In the genomic region with DNA sequence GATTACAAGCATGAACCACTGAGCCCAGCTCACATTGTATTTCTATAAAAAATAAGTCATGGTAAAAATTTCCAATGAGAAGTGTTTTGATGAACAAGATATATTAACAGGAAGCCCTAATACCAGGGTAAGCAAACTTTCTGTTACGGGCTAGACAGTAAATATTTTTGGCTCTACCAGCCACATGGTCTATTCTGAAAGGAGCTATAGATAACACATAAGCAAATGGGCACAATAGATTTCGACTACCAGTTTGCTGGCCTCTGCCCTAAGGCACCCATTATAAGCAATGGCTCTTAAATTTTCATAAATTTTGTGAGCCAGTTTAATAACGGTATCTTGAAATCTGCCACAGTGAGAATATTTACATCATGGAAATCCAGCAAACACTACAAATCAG, we compare ENCODE assay signal across 15 cellular contexts. TPM values are rescaled to one million over a fixed set of nuclear protein-coding genes. Genes with fewer than 3 reads are reported as not detected.
DNase-seq lines count a peak whose midpoint lies in the region; ATAC-seq and TF ChIP-seq lines count a peak whose summit lies in the region.
"Had no signal": no experiment of that assay in that cellular context is flagged by ENCODE, and none has a peak within 500 bp of the region (broad histone marks: within the 10 kb centered on the region; RNA-seq: fewer than 3 reads in every experiment).

No MANE protein-coding gene starts in this region.

- peaks cover 85% of the 10 kb centered on the region for H3K4me1 Mint-ChIP-seq in stimulated activated naive CD8-positive, alpha-beta T cell treated with anti-CD3 and anti-CD28 coated beads, Interleukin-15, Interleukin-2, amounts not matched to agents 100 ng/mL and 50 ng/mL, for 24 hours (ENCODE audit: low read depth)
- H3K4me1 Mint-ChIP-seq in GM23338 = peaks cover 22% of the 10 kb centered on the region; the same call in 2 of the 3 replicates

- H3K36me3 ChIP-seq in MM.1S (replicated peaks; ENCODE audit: insufficient read depth, low read length) = no peaks in the 10 kb centered on the region
- H3K36me3 ChIP-seq in GM23338 (ENCODE audit: insufficient read depth) = no peaks in the 10 kb centered on the region

- peak overlapping the region; percentile 7; the same call in 1 of the 2 replicates for H3K4me2 ChIP-seq in MM.1S (ENCODE audit: low read depth, low read length)
- H3K4me2 ChIP-seq in GM23338 = no peak overlapping the region

- H3K9me3 Mint-ChIP-seq in stimulated activated naive CD8-positive, alpha-beta T cell treated with anti-CD3 and anti-CD28 coated beads, Interleukin-15, Interleukin-2, amounts not matched to agents 100 ng/mL and 50 ng/mL, for 24 hours = no peaks in the 10 kb centered on the region
- no peaks in the 10 kb centered on the region for H3K9me3 Mint-ChIP-seq in GM23338
- H3K9me3 Mint-ChIP-seq: stimulated activated naive B cell treated with anti-CD40 and anti-IgM and Interleukin-4, amounts not matched to agents 10 μg/mL and 1 μg/mL and 100 μg/mL, for 72 hours had no signal

- H3K27ac ChIP-seq in MM.1S (ENCODE audit: low read length) = peak overlapping the region; percentile 31; the same call in 1 of the 2 replicates
- H3K27ac ChIP-seq in GM23338 (ENCODE audit: low read depth) = no peak overlapping the region
- H3K27ac ChIP-seq: SJSA1 had no signal

- peaks cover 81% of the 10 kb centered on the region for H4K20me1 ChIP-seq in MM.1S (ENCODE audit: insufficient read depth, low read length)
- peaks cover 82% of the 10 kb centered on the region for H4K20me1 ChIP-seq in GM23338 (replicated peaks; ENCODE audit: insufficient read depth)

- ATAC-seq in stimulated activated naive CD8-positive, alpha-beta T cell treated with anti-CD3 and anti-CD28 coated beads, Interleukin-15, Interleukin-2, amounts not matched to agents 100 U/mL and 50 U/mL, for 24 hours = no peak
- ATAC-seq in HG02623 (IDR thresholded peaks at IDR 0.05; ENCODE audit: unreplicated experiment) = peak; percentile 44
- ATAC-seq in GM23338 = no peak
- ATAC-seq: stimulated activated naive B cell treated with anti-CD40 and anti-IgM and Interleukin-4, amounts not matched to agents 10 μg/mL and 1 μg/mL and 100 μg/mL, for 72 hours had no signal

- peaks cover 29% of the 10 kb centered on the region for H3K36me3 Mint-ChIP-seq in stimulated activated naive CD8-positive, alpha-beta T cell treated with anti-CD3 and anti-CD28 coated beads, Interleukin-15, Interleukin-2, amounts not matched to agents 100 ng/mL and 50 ng/mL, for 24 hours (ENCODE audit: low read depth)
- peaks cover 7% of the 10 kb centered on the region; the same call in 2 of the 3 replicates for H3K36me3 Mint-ChIP-seq in GM23338 (ENCODE audit: low read depth)

- H3K4me3 Mint-ChIP-seq in stimulated activated naive CD8-positive, alpha-beta T cell treated with anti-CD3 and anti-CD28 coated beads, Interleukin-15, Interleukin-2, amounts not matched to agents 100 ng/mL and 50 ng/mL, for 24 hours = no peak overlapping the region
- H3K4me3 Mint-ChIP-seq in GM23338 = no peak overlapping the region
- H3K4me3 Mint-ChIP-seq: stimulated activated naive B cell treated with anti-CD40 and anti-IgM and Interleukin-4, amounts not matched to agents 10 μg/mL and 1 μg/mL and 100 μg/mL, for 72 hours had no signal

- DNase-seq in stimulated activated naive CD8-positive, alpha-beta T cell treated with anti-CD3 and anti-CD28 coated beads, Interleukin-15, Interleukin-2, amounts not matched to agents 100 U/mL and 50 U/mL, for 24 hours = no peak
- DNase-seq in MM.1S (no peak), NCI-H146 treated with DMSO at 0.1 percent for 48 hours (lab: John Stamatoyannopoulos, UW; ENCODE audit: unreplicated experiment) (no peak), EL (no peak), GM23338 (ENCODE audit: low spot score) (no peak), COR-L47 (lab: John Stamatoyannopoulos, UW) (no peak)
- DNase-seq: activated CD8-positive, alpha-beta memory T cell treated with anti-CD3 and anti-CD28 coated beads, Interleukin-2, amount 50 U/mL, for 48 hours; DMS79; KBM-7; NCI-H1930; stimulated activated CD4-positive, alpha-beta T cell treated with anti-CD3 and anti-CD28 coated beads, Interleukin-4, amount 100 ng/mL, for 24 hours; stimulated activated naive B cell treated with anti-CD40 and anti-IgM and Interleukin-4, amounts not matched to agents 10 μg/mL and 1 μg/mL and 100 μg/mL, for 72 hours had no signal

- H3K4me1 ChIP-seq in MM.1S (ENCODE audit: low read length) (peaks cover 11% of the 10 kb centered on the region; the same call in 1 of the 2 replicates), GM23338 (ENCODE audit: insufficient read depth) (peaks cover 10% of the 10 kb centered on the region)

- H3F3A ChIP-seq in MM.1S (ENCODE audit: insufficient read depth, low read length) (peaks cover 8% of the 10 kb centered on the region; the same call in 1 of the 2 replicates), GM23338 (replicated peaks; ENCODE audit: low read depth) (no peaks in the 10 kb centered on the region)

- H3K4me3 ChIP-seq in MM.1S (ENCODE audit: low read length) (no peak overlapping the region), GM23338 (no peak overlapping the region)
- H3K4me3 ChIP-seq: SJSA1 had no signal

- no peak overlapping the region for H3K9ac ChIP-seq in MM.1S (ENCODE audit: low read length)

- no peak for TF ChIP-seq CTCF in MM.1S (IDR thresholded peaks at IDR 0.05; ENCODE audit: low read length)
- TF ChIP-seq CTCF in GM23338 (conservative IDR thresholded peaks at IDR 0.05; ENCODE audit: low read depth in 2 of 2) = no peak

- H3K9me2 ChIP-seq in MM.1S (replicated peaks; ENCODE audit: insufficient read depth, low read length) = no peaks in the 10 kb centered on the region
- no peaks in the 10 kb centered on the region for H3K9me2 ChIP-seq in GM23338 (ENCODE audit: insufficient read depth)

- no peaks in the 10 kb centered on the region for H3K27me3 ChIP-seq in MM.1S (replicated peaks; ENCODE audit: insufficient read depth, low read length)
- H3K27me3 ChIP-seq in GM23338 (ENCODE audit: insufficient read depth) = no peaks in the 10 kb centered on the region
- H3K27me3 ChIP-seq: SJSA1 had no signal

- H2AFZ ChIP-seq in MM.1S (ENCODE audit: low read length) = no peak overlapping the region
- no peak overlapping the region for H2AFZ ChIP-seq in GM23338

- H3K9me3 ChIP-seq in MM.1S (replicated peaks; ENCODE audit: insufficient read depth, low read length) = no peaks in the 10 kb centered on the region
- H3K9me3 ChIP-seq: SJSA1 had no signal

- H3K79me2 ChIP-seq in MM.1S (ENCODE audit: low read length) (peaks cover 99% of the 10 kb centered on the region), GM23338 (replicated peaks; ENCODE audit: insufficient read depth) (peaks cover 100% of the 10 kb centered on the region)

- no peaks in the 10 kb centered on the region for H3K27me3 Mint-ChIP-seq in stimulated activated naive CD8-positive, alpha-beta T cell treated with anti-CD3 and anti-CD28 coated beads, Interleukin-15, Interleukin-2, amounts not matched to agents 100 ng/mL and 50 ng/mL, for 24 hours
- H3K27me3 Mint-ChIP-seq in GM23338 (ENCODE audit: insufficient read depth, low read depth, poor library complexity) = no peaks in the 10 kb centered on the region
- H3K27me3 Mint-ChIP-seq: stimulated activated naive B cell treated with anti-CD40 and anti-IgM and Interleukin-4, amounts not matched to agents 10 μg/mL and 1 μg/mL and 100 μg/mL, for 72 hours had no signal

- peak overlapping the region; percentile 59 for H3K27ac Mint-ChIP-seq in stimulated activated naive CD8-positive, alpha-beta T cell treated with anti-CD3 and anti-CD28 coated beads, Interleukin-15, Interleukin-2, amounts not matched to agents 100 ng/mL and 50 ng/mL, for 24 hours
- H3K27ac Mint-ChIP-seq in GM23338 = no peak overlapping the region

TF ChIP-seq in GM23338, 12 proteins besides CTCF, POLR2A, EP300 and RAD21:
- no peak for TF ChIP-seq EZH2 (IDR thresholded peaks at IDR 0.05; ENCODE audit: low read depth, unreplicated experiment)
TF ChIP-seq in GM23338: peak in this region for 0.

RNA-seq across cellular contexts. Expression of gene UBQLN1, which starts 8.1 kb away (rescaled TPM):
- total RNA-seq in GM23338 (2014; rRNA removed; shearing (Covaris generic)) = 155 and 168 TPM in 2 replicates
- 78.2 and 90.5 TPM in 2 replicates for polyA plus RNA-seq in GM23338 (2016; fragmentation: Nextera tagmentation; extraction: Ambion mirVana)
